8 cellular contexts compared by ENCODE assay signal in the genomic region with DNA sequence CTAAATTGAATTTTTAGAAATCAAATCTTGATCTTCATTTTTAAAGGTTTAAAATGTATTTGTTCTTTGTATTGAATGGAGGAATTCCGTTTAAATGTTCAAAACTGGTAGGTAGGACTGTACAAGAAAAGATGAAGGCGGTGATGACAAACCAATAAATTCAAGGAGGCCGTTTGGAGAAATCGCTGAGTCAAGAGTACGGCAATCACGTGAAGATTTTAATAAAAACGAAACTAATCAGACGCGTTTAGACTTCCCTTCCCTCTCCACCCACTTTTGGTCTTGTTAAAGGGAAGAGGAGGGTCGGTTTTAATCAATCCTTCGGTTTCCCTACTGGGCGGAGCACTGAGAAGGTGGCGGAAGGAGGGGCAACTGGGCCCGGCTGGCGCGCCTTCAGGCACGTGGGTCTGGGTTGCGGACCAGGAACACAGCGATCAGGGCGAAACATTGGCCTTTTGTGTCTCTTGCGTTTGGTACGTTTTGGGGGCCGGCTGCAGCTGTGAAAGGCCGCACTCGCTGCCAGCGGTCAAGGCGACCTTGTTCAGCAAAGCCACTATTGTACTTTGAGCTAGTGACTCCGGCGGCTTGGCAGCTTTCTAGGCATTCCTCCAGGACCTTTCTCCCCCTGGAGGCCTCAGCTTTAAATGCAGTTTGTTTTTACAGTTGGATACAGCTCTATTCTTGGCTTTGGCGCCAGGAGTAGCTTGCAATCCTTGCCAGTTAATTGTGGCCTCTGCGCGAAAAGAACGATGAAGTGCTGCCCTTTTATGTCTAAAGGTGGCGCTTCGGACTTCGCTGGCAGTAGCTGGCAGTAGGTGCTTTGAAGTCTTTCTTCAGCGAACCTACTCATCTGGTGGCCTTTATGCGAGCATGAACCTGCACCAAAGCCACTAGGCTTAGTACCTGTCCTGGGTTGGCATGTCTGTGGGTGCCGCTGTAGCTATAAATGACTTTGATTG. TPM values are rescaled to one million over a fixed set of nuclear protein-coding genes. Genes with fewer than 3 reads are reported as not detected.
DNase-seq lines count a peak whose midpoint lies in the region; ATAC-seq, FAIRE-seq and TF ChIP-seq lines count a peak whose summit lies in the region.

No MANE protein-coding gene starts in this region.

- H3K27ac ChIP-seq in kidney (ENCODE audit: low read depth in 2 of 2, low read length in 2 of 2) = peak overlapping the region; percentile 93 to 94

- ATAC-seq in GM18870 (IDR thresholded peaks at IDR 0.05; ENCODE audit: unreplicated experiment) (peak; percentile 62), HG03103 (IDR thresholded peaks at IDR 0.05; ENCODE audit: low read depth, unreplicated experiment) (peak; percentile 65)

- H3K36me3 ChIP-seq in kidney (ENCODE audit: control insufficient read depth in 1 of 2, insufficient read depth in 2 of 2, low read length in 2 of 2) = no peaks in the 10 kb centered on the region

- intact Hi-C loops in kidney (cut with DNase I) = no loop called here

- H3K4me1 ChIP-seq in kidney (ENCODE audit: control insufficient read depth in 1 of 2, insufficient read depth in 1 of 2, low read depth in 1 of 2, low read length in 2 of 2) = peaks cover 0 to 3% of the 10 kb centered on the region in 2 donors

- DNase-seq in AG08396 (ENCODE audit: low spot score) = peak; percentile 55
- DNase-seq in NCI-H2196 (lab: John Stamatoyannopoulos, UW; ENCODE audit: unreplicated experiment) = peak; percentile 79
- peak in 3 of 4 experiments; percentile 11 to 31 (median 18) for DNase-seq in activated CD4-positive, CD25-positive, alpha-beta regulatory T cell (lab: John Stamatoyannopoulos, UW)
- DNase-seq in choroid plexus epithelial cell (ENCODE audit: low read depth) = peak; percentile 84
- DNase-seq in kidney = peak; percentile 84
- DNase-seq in stimulated activated CD4-positive, alpha-beta T cell treated with anti-CD3 and anti-CD28 coated beads, Interleukin-12 subunit alpha, Interleukin-12 subunit beta, amount 100 ng/mL, for 48 hours (ENCODE audit: low read depth in 2 of 3, low spot score in 1 of 3) = peak; percentile 28 to 49 (median 34)

- peak overlapping the region; percentile 63 for H3K4me3 ChIP-seq in choroid plexus epithelial cell (ENCODE audit: low read depth, low read length)
- H3K4me3 ChIP-seq in kidney (ENCODE audit: low read length in 2 of 2) = peak overlapping the region; percentile 71 to 72

- no peak for FAIRE-seq in kidney (lab: Jason Lieb, UNC)

- H3K9ac ChIP-seq in kidney (ENCODE audit: low read length in 2 of 2) = peak overlapping the region; percentile 29 to 80

- no peaks in the 10 kb centered on the region for H3K9me3 ChIP-seq in kidney (ENCODE audit: control insufficient read depth in 1 of 2, low read length in 2 of 2)

- TF ChIP-seq CTCF in choroid plexus epithelial cell (conservative IDR thresholded peaks at IDR 0.05; ENCODE audit: low read depth, low read length) (peak; percentile 65), kidney (IDR thresholded peaks at IDR 0.05; ENCODE audit: borderline replicate concordance, extremely low read depth, insufficient read depth) (peak; percentile 28)

RNA-seq across cellular contexts. Expression of a gene that starts 16.7 kb away (rescaled TPM):
- 145 TPM for total RNA-seq in kidney
- 91.2 TPM for polyA plus RNA-seq in kidney (ENCODE audit: insufficient read depth, low read depth, low replicate concordance)

Comparison
In these comparisons a context has a peak if more than half of its experiments do, and no peak if none do; other contexts are left out.
1. Peak in every context shown above with its lines: DNase-seq, ATAC-seq, H3K4me3 ChIP-seq and H3K27ac ChIP-seq.
2. DNase-seq: peak in every context shown above with its lines; median percentile 84 in choroid plexus epithelial cell; 84 in kidney; 79 in NCI-H2196; 55 in AG08396; 34 in stimulated activated CD4-positive, alpha-beta T cell treated with anti-CD3 and anti-CD28 coated beads, Interleukin-12 subunit alpha, Interleukin-12 subunit beta, amount 100 ng/mL, for 48 hours; 18 in activated CD4-positive, CD25-positive, alpha-beta regulatory T cell.